In genomic region chr10:120948889-120949382, GRCh38 we compare ENCODE assay signal across 8 cellular contexts.
DNase-seq lines count a peak whose midpoint lies in the region; ATAC-seq and TF ChIP-seq lines count a peak whose summit lies in the region.

No MANE protein-coding gene starts in this region.

- intact Hi-C loops in PC-3 (cut with micrococcal nuclease) (loop anchor here (5.0 kb wide), 1 partner anchor 953 kb away; no protein-coding TSS in a partner anchor), ovary (cut with DNase I) (loop anchor here (2.0 to 10.0 kb wide), 5 partner anchors 658 to 956 kb away; no protein-coding TSS in a partner anchor)
- intact Hi-C loops in activated naive CD4-positive, alpha-beta T cell treated with anti-CD3 and anti-CD28 coated beads for 36 hours (cut with micrococcal nuclease) = loop anchor here (1.0 to 2.0 kb wide), 4 partner anchors 659 to 951 kb away; no protein-coding TSS in a partner anchor

- no TSS peak for BruUV-seq in PC-3 (replicated peaks; lab: Mats Ljungman, UMichigan)

- H3K4me2 ChIP-seq in PC-3 (ENCODE audit: low read length) = peak overlapping the region; percentile 75

- H3K27ac ChIP-seq in PC-3 (ENCODE audit: low read length) (no peak overlapping the region), ovary (no peak overlapping the region), upper lobe of left lung (peak overlapping the region in 1 of 4 donors; percentile 40)

- H3K9me3 ChIP-seq in PC-3 (ENCODE audit: low read length) (no peaks in the 10 kb centered on the region), ovary (no peaks in the 10 kb centered on the region), upper lobe of left lung (peaks cover 0 to 9% (median 7%) of the 10 kb centered on the region in 4 donors)

- no peaks in the 10 kb centered on the region for H3K9me2 ChIP-seq in PC-3 (replicated peaks; ENCODE audit: low read length)

- H3K4me1 ChIP-seq in PC-3 (ENCODE audit: insufficient read depth, low read length) (no peaks in the 10 kb centered on the region), ovary (ENCODE audit: insufficient read depth) (peaks cover 3% of the 10 kb centered on the region), upper lobe of left lung (peaks cover 8 to 15% (median 12%) of the 10 kb centered on the region in 4 donors)

- no peak overlapping the region for H3K27ac Mint-ChIP-seq in activated naive CD4-positive, alpha-beta T cell treated with anti-CD3 and anti-CD28 coated beads for 36 hours

- POLR2A ChIA-PET in PC-3 (lab: Charles Lee; ENCODE audit: unreplicated experiment) = no interaction called here

- TF ChIP-seq EP300 in ovary (IDR thresholded peaks at IDR 0.05) (no peak), upper lobe of left lung (IDR thresholded peaks at IDR 0.05) (no peak)

- H3K27me3 ChIP-seq in PC-3 (ENCODE audit: low read length) (peaks cover 26% of the 10 kb centered on the region), ovary (no peaks in the 10 kb centered on the region), upper lobe of left lung (peaks cover 0 to 12% (median 4%) of the 10 kb centered on the region in 4 donors)

- H3K79me2 ChIP-seq in PC-3 (ENCODE audit: low read length) = no peaks in the 10 kb centered on the region

- H3K4me3 ChIP-seq in GM08714 (ENCODE audit: low read length) = peak overlapping the region; percentile 2; the same call in 1 of the 2 replicates
- H3K4me3 ChIP-seq in PC-3 (ENCODE audit: low read length) = peak overlapping the region; percentile 27; the same call in 1 of the 2 replicates
- peak overlapping the region; percentile 35 for H3K4me3 ChIP-seq in ovary
- H3K4me3 ChIP-seq in upper lobe of left lung = peak overlapping the region; percentile 10 to 38 (median 26)

- peaks cover 7% of the 10 kb centered on the region for H3K4me1 Mint-ChIP-seq in activated naive CD4-positive, alpha-beta T cell treated with anti-CD3 and anti-CD28 coated beads for 36 hours (ENCODE audit: low read depth)

- WGBS in ovary, 3 donors = 1 to 2% (median 1%) methylated on average over 24 to 42 of the region's 42 CpGs
- 26 to 27% methylated on average over 21 to 29 of the region's 42 CpGs for WGBS in upper lobe of left lung, 2 donors

- ATAC-seq in HG02571 (IDR thresholded peaks at IDR 0.05; ENCODE audit: unreplicated experiment) = peak; percentile 82
- ATAC-seq in PC-3 = peak; percentile 99
- ATAC-seq in upper lobe of left lung (ENCODE audit: low FRiP score in 2 of 2) = peak in 1 of 2 donors; percentile 96

- H3K9me3 Mint-ChIP-seq in activated naive CD4-positive, alpha-beta T cell treated with anti-CD3 and anti-CD28 coated beads for 36 hours = peaks cover 2% of the 10 kb centered on the region

- no peaks in the 10 kb centered on the region for H3F3A ChIP-seq in PC-3 (ENCODE audit: low read length, unreplicated experiment)

- peaks cover 44% of the 10 kb centered on the region for H3K27me3 Mint-ChIP-seq in activated naive CD4-positive, alpha-beta T cell treated with anti-CD3 and anti-CD28 coated beads for 36 hours (ENCODE audit: low read depth)

- peak; percentile 65 for DNase-seq in PC-3
- peak; percentile 68 for DNase-seq in activated naive CD4-positive, alpha-beta T cell treated with anti-CD3 and anti-CD28 coated beads for 36 hours
- peak; percentile 51 for DNase-seq in glomerular visceral epithelial cell (ENCODE audit: extremely low spot score)
- DNase-seq in ovary = peak; percentile 60 to 88 (median 73)
- DNase-seq in upper lobe of left lung = peak in 1 of 2 donors; percentile 94
- no peak for DNase-seq in NCI-H2196 treated with DMSO at 0.1 percent for 48 hours (lab: John Stamatoyannopoulos, UW; ENCODE audit: unreplicated experiment)

- TF ChIP-seq POLR2A in ovary (IDR thresholded peaks at IDR 0.05) (no peak), upper lobe of left lung (IDR thresholded peaks at IDR 0.05) (no peak)

- TF ChIP-seq CTCF in PC-3 (conservative IDR thresholded peaks at IDR 0.05; ENCODE audit: low read depth, low read length) = peak; percentile 67
- peak; percentile 66 to 92 (median 70) for TF ChIP-seq CTCF in ovary (IDR thresholded peaks at IDR 0.05)
- peak; percentile 38 to 73 (median 67) for TF ChIP-seq CTCF in upper lobe of left lung (IDR thresholded peaks at IDR 0.05)

- no peak overlapping the region for H3K9ac ChIP-seq in PC-3 (ENCODE audit: low read length)

- no peak overlapping the region for H3K4me3 Mint-ChIP-seq in activated naive CD4-positive, alpha-beta T cell treated with anti-CD3 and anti-CD28 coated beads for 36 hours

- H3K36me3 Mint-ChIP-seq in activated naive CD4-positive, alpha-beta T cell treated with anti-CD3 and anti-CD28 coated beads for 36 hours (ENCODE audit: low read depth) = peaks cover 2% of the 10 kb centered on the region

- H3K36me3 ChIP-seq in PC-3 (ENCODE audit: low read depth, low read length) (no peaks in the 10 kb centered on the region), ovary (no peaks in the 10 kb centered on the region), upper lobe of left lung (no peaks in the 10 kb centered on the region)

- peak overlapping the region; percentile 57; the same call in 1 of the 2 replicates for H2AFZ ChIP-seq in PC-3 (ENCODE audit: low read length)

- CTCF ChIA-PET in PC-3 (lab: Charles Lee) = interaction anchor here (0.5 to 0.6 kb wide), 4 partner anchors 653 to 1446 kb away, joined by 3 to 21 read pairs (median 6); no protein-coding TSS in a partner anchor
- CTCF ChIA-PET in activated naive CD4-positive, alpha-beta T cell treated with anti-CD3 and anti-CD28 coated beads for 36 hours (lab: Charles Lee) = interaction anchor here (0.6 to 1.5 kb wide), 10 partner anchors 9 to 1033 kb away, joined by 3 to 5 read pairs (median 4); no protein-coding TSS in a partner anchor

- H4K20me1 ChIP-seq in PC-3 (ENCODE audit: low read length) = no peaks in the 10 kb centered on the region
